In genomic region chr11:72829178-72829577, GRCh38 we compare ENCODE assay signal across 18 cellular contexts. TPM values are rescaled to one million over a fixed set of nuclear protein-coding genes. Genes with fewer than 3 reads are reported as not detected.
DNase-seq lines count a peak whose midpoint lies in the region; ATAC-seq and TF ChIP-seq lines count a peak whose summit lies in the region.
"Had no signal": no experiment of that assay in that cellular context is flagged by ENCODE, and none has a peak within 500 bp of the region (broad histone marks: within the 10 kb centered on the region; RNA-seq: fewer than 3 reads in every experiment).

No MANE protein-coding gene starts in this region.

- H3K9ac ChIP-seq in endodermal cell (ENCODE audit: extremely low read depth, low read length, poor library complexity, severe bottlenecking) (no peak overlapping the region), neural progenitor cell (no peak overlapping the region)

- H3K27ac ChIP-seq in endodermal cell (ENCODE audit: low read depth, low read length), result no peak overlapping the region
- H3K27ac ChIP-seq in neural progenitor cell, result no peak overlapping the region
- H3K27ac ChIP-seq: body of pancreas, psoas muscle, SK-N-MC, suprapubic skin had no signal

- peak; percentile 6 for TF ChIP-seq POLR2A in GM18951 (IDR thresholded peaks at IDR 0.05; ENCODE audit: extremely low read depth, insufficient read depth, insufficient read length)

- no peak for ATAC-seq in HG03196 (IDR thresholded peaks at IDR 0.05; ENCODE audit: unreplicated experiment)
- ATAC-seq: body of pancreas, HCT116, psoas muscle had no signal

- H3K36me3 Mint-ChIP-seq in CD14-positive monocyte, result peaks cover 63 to 87% of the 10 kb centered on the region in 2 donors
- H3K36me3 Mint-ChIP-seq in endodermal cell (ENCODE audit: low read depth), result no peaks in the 10 kb centered on the region
- peaks cover 4% of the 10 kb centered on the region for H3K36me3 Mint-ChIP-seq in neural progenitor cell

- H3K27me3 Mint-ChIP-seq in CD14-positive monocyte (ENCODE audit: low read depth in 3 of 3) (peaks cover 0 to 2% (median 0%) of the 10 kb centered on the region in 3 donors), endodermal cell (ENCODE audit: insufficient read depth) (peaks cover 3% of the 10 kb centered on the region), neural progenitor cell (ENCODE audit: insufficient read depth, low read depth) (peaks cover 4% of the 10 kb centered on the region)

- H3K4me3 Mint-ChIP-seq in CD14-positive monocyte, result no peak overlapping the region
- no peak overlapping the region for H3K4me3 Mint-ChIP-seq in endodermal cell
- H3K4me3 Mint-ChIP-seq in neural progenitor cell, result no peak overlapping the region
- H3K4me3 Mint-ChIP-seq: T-helper 2 cell treated with Interferon-gamma antibody and Interleukin-4, amounts not matched to agents 5 μg/mL and 100 μg/mL, for 36 hours had no signal

- WGBS in endodermal cell (ENCODE audit: insufficient coverage in 1 of 2, insufficient read length in 1 of 2), 2 experiments, result 93 to 100% methylated on average over 4 to 12 of the region's 13 CpGs

- no peaks in the 10 kb centered on the region for H4K20me1 ChIP-seq in neural progenitor cell (ENCODE audit: low read depth)

- in situ Hi-C loops in GM18951 (cut with MboI; ENCODE audit: low sequenced_read_pairs, unreplicated experiment), result no loop called here

- H3K4me2 ChIP-seq in neural progenitor cell, result no peak overlapping the region

- H3K9me3 ChIP-seq in endodermal cell (ENCODE audit: control insufficient read depth, low read length) (no peaks in the 10 kb centered on the region), neural progenitor cell (ENCODE audit: low read depth) (no peaks in the 10 kb centered on the region)
- H3K9me3 ChIP-seq: body of pancreas, psoas muscle, suprapubic skin had no signal

- H3K79me2 ChIP-seq in neural progenitor cell (ENCODE audit: low read depth), result no peaks in the 10 kb centered on the region

- intact Hi-C loops in CD14-positive monocyte (cut with micrococcal nuclease), result no loop called here

- H3K4me1 Mint-ChIP-seq in CD14-positive monocyte (peaks cover 52% of the 10 kb centered on the region), endodermal cell (peaks cover 4% of the 10 kb centered on the region), neural progenitor cell (peaks cover 15% of the 10 kb centered on the region)

- H3K4me3 ChIP-seq in endodermal cell (ENCODE audit: low read length) (no peak overlapping the region), neural progenitor cell (no peak overlapping the region)
- H3K4me3 ChIP-seq: body of pancreas, psoas muscle, SK-N-MC, suprapubic skin had no signal

- H3K4me1 ChIP-seq in endodermal cell (ENCODE audit: control insufficient read depth, insufficient read depth, low read length), result no peaks in the 10 kb centered on the region
- H3K4me1 ChIP-seq in neural progenitor cell, result peaks cover 9% of the 10 kb centered on the region

- no peaks in the 10 kb centered on the region for H3K27me3 ChIP-seq in endodermal cell (ENCODE audit: control insufficient read depth, insufficient read depth, low read length, poor library complexity, severe bottlenecking)
- H3K27me3 ChIP-seq in neural progenitor cell, result no peaks in the 10 kb centered on the region
- H3K27me3 ChIP-seq: body of pancreas, suprapubic skin had no signal

- H3K36me3 ChIP-seq in endodermal cell (ENCODE audit: control insufficient read depth, insufficient read depth, low read length) (no peaks in the 10 kb centered on the region), neural progenitor cell (no peaks in the 10 kb centered on the region)

- H3K9me3 Mint-ChIP-seq in CD14-positive monocyte (no peaks in the 10 kb centered on the region), endodermal cell (no peaks in the 10 kb centered on the region), neural progenitor cell (no peaks in the 10 kb centered on the region)
- H3K9me3 Mint-ChIP-seq: T-helper 2 cell treated with Interferon-gamma antibody and Interleukin-4, amounts not matched to agents 5 μg/mL and 100 μg/mL, for 36 hours had no signal

- no peak for TF ChIP-seq CTCF in CD14-positive monocyte (IDR thresholded peaks at IDR 0.05)
- TF ChIP-seq CTCF in endodermal cell (conservative IDR thresholded peaks at IDR 0.05), result no peak
- no peak for TF ChIP-seq CTCF in neural progenitor cell (IDR thresholded peaks at IDR 0.05)

- H2AFZ ChIP-seq in neural progenitor cell (replicated peaks), result no peak overlapping the region

- DNase-seq in CD14-positive monocyte (ENCODE audit: low spot score) (no peak), endodermal cell (peak; percentile 43), neural progenitor cell (ENCODE audit: low spot score) (no peak), NCI-H1694 treated with DMSO at 0.1 percent for 48 hours (lab: John Stamatoyannopoulos, UW) (no peak)
- no peak for DNase-seq in effector CD8-positive, alpha-beta T cell (lab: John Stamatoyannopoulos, UW)
- DNase-seq: body of pancreas, GDM1, kidney, mesenchymal stem cell, NCI-H1436, NCI-H526, psoas muscle had no signal

- H3F3A ChIP-seq in neural progenitor cell (ENCODE audit: low read depth), result no peaks in the 10 kb centered on the region

- H3K27ac Mint-ChIP-seq in CD14-positive monocyte (peak overlapping the region; percentile 58 to 93 (median 89)), endodermal cell (no peak overlapping the region), neural progenitor cell (peak overlapping the region; percentile 36)

RNA-seq across cellular contexts. Expression of gene ATG16L2, which starts 15.0 kb away (rescaled TPM):
- 10 to 100 TPM; 36.9 to 46.8 TPM for polyA plus RNA-seq in CD14-positive monocyte
- total RNA-seq in endodermal cell (10 to 100 TPM; 32.2 to 34.2 TPM), neural progenitor cell (ENCODE audit: low replicate concordance) (20.5 and 38.0 TPM in 2 replicates)
- polyA plus RNA-seq in endodermal cell (2013, experiment 1 of 2), result 21.4 TPM
- polyA plus RNA-seq in endodermal cell (2013, experiment 2 of 2), result 15.2 TPM

RNA-seq across cellular contexts. Expression of gene STARD10, which starts 35.3 kb away (rescaled TPM):
- 10 to 100 TPM; 13.6 to 15.4 TPM for polyA plus RNA-seq in CD14-positive monocyte
- total RNA-seq in endodermal cell, result 10 to 100 TPM; 32.2 to 33.3 TPM
- 23.2 TPM for polyA plus RNA-seq in endodermal cell (2013, experiment 1 of 2)
- polyA plus RNA-seq in endodermal cell (2013, experiment 2 of 2), result 21.0 TPM
- 13.0 and 17.7 TPM in 2 replicates for total RNA-seq in neural progenitor cell (ENCODE audit: low replicate concordance)
